21 cellular contexts compared by ENCODE assay signal in genomic region chr9:80177949-80178480, GRCh38.
"Had no signal": no experiment of that assay in that cellular context is flagged by ENCODE, and none has a peak within 500 bp of the region (broad histone marks: within the 10 kb centered on the region; RNA-seq: fewer than 3 reads in every experiment).

No MANE protein-coding gene starts in this region.

- H3K4me1 ChIP-seq: heart right ventricle, pancreas, right lobe of liver, testis, uterus had no signal

- H3K27me3 ChIP-seq: cardiac muscle cell, pancreas, right lobe of liver, testis, uterus had no signal

- H3K9me3 ChIP-seq: pancreas, right lobe of liver, testis, uterus had no signal

- ATAC-seq: activated CD8-positive, alpha-beta T cell treated with anti-CD3 and anti-CD28 coated beads, Interleukin-2, amount 10 ng/mL, durations not matched to agents 7 days and 5 days; heart right ventricle; left ventricle myocardium superior; pancreas; right lobe of liver; stimulated activated memory B cell treated with anti-CD40 and anti-IgM and Interleukin-4, amounts not matched to agents 10 μg/mL and 1 μg/mL and 100 μg/mL, for 72 hours had no signal

- H3K4me3 ChIP-seq: cardiac muscle cell, heart right ventricle, pancreas, right lobe of liver, testis, uterus had no signal

- H3K36me3 ChIP-seq: cardiac muscle cell, heart right ventricle, pancreas, right lobe of liver, uterus had no signal

- DNase-seq: activated CD4-positive, alpha-beta T cell treated with anti-CD3 and anti-CD28 coated beads for 1 hour; activated CD4-positive, alpha-beta T cell treated with anti-CD3 and anti-CD28 coated beads, Interleukin-2, amount 50 U/mL, for 1 hour; activated CD8-positive, alpha-beta T cell treated with anti-CD3 and anti-CD28 coated beads, Interleukin-2, amount 10 ng/mL, durations not matched to agents 7 days and 5 days; activated gamma-delta T cell treated with Interleukin-2 at 50 U/mL for 16 hours; aorta; cortex of kidney; heart right ventricle; kidney glomerular epithelial cell; left ventricle myocardium superior; midbrain; pancreas; right lobe of liver; small intestine; stimulated activated CD4-positive, alpha-beta T cell treated with anti-CD3 and anti-CD28 coated beads, Interleukin-2, amount 100 ng/mL, for 24 hours; T-helper 9 cell; testis; trophoblast cell; uterus had no signal

- H3K27ac ChIP-seq: cardiac muscle cell, epithelial cell of prostate, heart right ventricle, pancreas, right lobe of liver, testis, uterus had no signal
